8 cellular contexts compared by ENCODE assay signal in the genomic region with DNA sequence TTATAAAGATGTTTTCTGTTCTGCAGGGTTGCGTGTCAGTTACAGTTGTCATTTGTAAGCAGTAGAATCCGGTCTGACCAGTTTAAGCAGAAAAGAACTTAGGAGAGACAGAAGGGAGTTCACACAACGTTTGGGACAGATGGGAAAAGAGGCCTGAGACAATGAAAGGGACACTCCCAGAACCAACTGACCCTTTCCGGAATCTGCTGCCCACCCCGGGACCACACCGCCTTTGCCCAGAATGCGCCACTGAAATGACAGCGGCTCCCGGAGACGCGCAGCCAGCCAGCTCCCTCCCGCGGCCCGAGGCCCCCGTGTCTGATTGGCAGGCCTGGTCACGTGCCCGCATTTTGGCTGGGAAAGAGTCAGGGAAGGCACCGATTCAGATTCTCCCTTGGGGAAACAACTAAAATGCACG.
DNase-seq lines count a peak whose midpoint lies in the region; ATAC-seq and TF ChIP-seq lines count a peak whose summit lies in the region.

No MANE protein-coding gene starts in this region.

- peaks cover 7% of the 10 kb centered on the region for H3K9me3 ChIP-seq in OCI-LY3 (ENCODE audit: insufficient read depth, low read length)
- H3K9me3 ChIP-seq in fibroblast of lung (ENCODE audit: control insufficient read depth, insufficient read depth, low read depth, low read length), result no peaks in the 10 kb centered on the region
- no peaks in the 10 kb centered on the region for H3K9me3 ChIP-seq in naive thymus-derived CD4-positive, alpha-beta T cell (ENCODE audit: control insufficient read depth in 2 of 3, low read length in 3 of 3)

- DNase-seq in GM06990 (ENCODE audit: extremely low read depth, insufficient read length) (peak; percentile 68), fibroblast of lung (ENCODE audit: low read depth in 2 of 2) (peak; percentile 22 to 36)
- DNase-seq in activated T-helper 1 cell treated with anti-CD3 and anti-CD28 coated beads, Interleukin-12 subunit alpha, Interleukin-12 subunit beta, Interleukin-2, Interleukin-4 antibody, amounts not matched to agents 30 ng/mL and 10 ng/mL and 1 ng/mL, durations not matched to agents 14 hours and 24 hours and 36 hours (ENCODE audit: low spot score), result peak; percentile 38
- DNase-seq in naive thymus-derived CD4-positive, alpha-beta T cell, result peak; percentile 19 to 68 (median 42)

- CTCF ChIA-PET in naive thymus-derived CD4-positive, alpha-beta T cell (lab: Charles Lee), result interaction anchor here (0.7 kb wide), 1 partner anchor 57 kb away, joined by 3 read pairs; no protein-coding TSS in a partner anchor

- H3K36me3 Mint-ChIP-seq in activated T-helper 1 cell treated with anti-CD3 and anti-CD28 coated beads, Interleukin-12 subunit alpha, Interleukin-12 subunit beta, Interleukin-2, Interleukin-4 antibody, amounts not matched to agents 30 ng/mL and 10 ng/mL and 1 ng/mL, durations not matched to agents 14 hours and 24 hours and 36 hours (ENCODE audit: low read depth), result no peaks in the 10 kb centered on the region
- peaks cover 3 to 4% (median 4%) of the 10 kb centered on the region in 5 donors for H3K36me3 Mint-ChIP-seq in naive thymus-derived CD4-positive, alpha-beta T cell
- H3K36me3 Mint-ChIP-seq in stimulated activated memory B cell treated with anti-CD40 and anti-IgM and Interleukin-4, amounts not matched to agents 10 μg/mL and 1 μg/mL and 100 μg/mL, for 72 hours, result peaks cover 3% of the 10 kb centered on the region

- H3K36me3 ChIP-seq in GM06990 (ENCODE audit: control insufficient read depth, insufficient read depth, low read length), result no peaks in the 10 kb centered on the region
- H3K36me3 ChIP-seq in OCI-LY3 (replicated peaks; ENCODE audit: low read depth, low read length), result peaks cover 4% of the 10 kb centered on the region
- H3K36me3 ChIP-seq in fibroblast of lung (ENCODE audit: control insufficient read depth, insufficient read depth, low read length), result no peaks in the 10 kb centered on the region
- no peaks in the 10 kb centered on the region for H3K36me3 ChIP-seq in naive thymus-derived CD4-positive, alpha-beta T cell (ENCODE audit: control insufficient read depth in 2 of 3, insufficient read depth in 3 of 3, low read length in 3 of 3)

- H3K27me3 Mint-ChIP-seq in activated T-helper 1 cell treated with anti-CD3 and anti-CD28 coated beads, Interleukin-12 subunit alpha, Interleukin-12 subunit beta, Interleukin-2, Interleukin-4 antibody, amounts not matched to agents 30 ng/mL and 10 ng/mL and 1 ng/mL, durations not matched to agents 14 hours and 24 hours and 36 hours (ENCODE audit: insufficient read depth), result peaks cover 24% of the 10 kb centered on the region
- peaks cover 0 to 23% (median 10%) of the 10 kb centered on the region in 5 donors for H3K27me3 Mint-ChIP-seq in naive thymus-derived CD4-positive, alpha-beta T cell
- peaks cover 8% of the 10 kb centered on the region for H3K27me3 Mint-ChIP-seq in stimulated activated memory B cell treated with anti-CD40 and anti-IgM and Interleukin-4, amounts not matched to agents 10 μg/mL and 1 μg/mL and 100 μg/mL, for 72 hours

- H3K4me2 ChIP-seq in OCI-LY3 (ENCODE audit: low read length) (peak overlapping the region; percentile 41), fibroblast of lung (ENCODE audit: extremely low read depth, insufficient read depth, low read length) (peak overlapping the region; percentile 49)

- H4K20me1 ChIP-seq in OCI-LY3 (ENCODE audit: insufficient read depth, low read length), result no peaks in the 10 kb centered on the region
- H4K20me1 ChIP-seq in fibroblast of lung (ENCODE audit: control insufficient read depth, extremely low read depth, insufficient read depth, low read length), result no peaks in the 10 kb centered on the region

- H3K4me3 Mint-ChIP-seq in activated T-helper 1 cell treated with anti-CD3 and anti-CD28 coated beads, Interleukin-12 subunit alpha, Interleukin-12 subunit beta, Interleukin-2, Interleukin-4 antibody, amounts not matched to agents 30 ng/mL and 10 ng/mL and 1 ng/mL, durations not matched to agents 14 hours and 24 hours and 36 hours, result peak overlapping the region; percentile 66
- H3K4me3 Mint-ChIP-seq in naive thymus-derived CD4-positive, alpha-beta T cell, result peak overlapping the region; percentile 70 to 95 (median 86)
- peak overlapping the region; percentile 75 for H3K4me3 Mint-ChIP-seq in stimulated activated memory B cell treated with anti-CD40 and anti-IgM and Interleukin-4, amounts not matched to agents 10 μg/mL and 1 μg/mL and 100 μg/mL, for 72 hours

- H3K4me1 Mint-ChIP-seq in activated T-helper 1 cell treated with anti-CD3 and anti-CD28 coated beads, Interleukin-12 subunit alpha, Interleukin-12 subunit beta, Interleukin-2, Interleukin-4 antibody, amounts not matched to agents 30 ng/mL and 10 ng/mL and 1 ng/mL, durations not matched to agents 14 hours and 24 hours and 36 hours (ENCODE audit: low read depth), result peaks cover 18% of the 10 kb centered on the region
- peaks cover 0 to 13% (median 12%) of the 10 kb centered on the region in 7 donors for H3K4me1 Mint-ChIP-seq in naive thymus-derived CD4-positive, alpha-beta T cell
- peaks cover 27% of the 10 kb centered on the region for H3K4me1 Mint-ChIP-seq in stimulated activated memory B cell treated with anti-CD40 and anti-IgM and Interleukin-4, amounts not matched to agents 10 μg/mL and 1 μg/mL and 100 μg/mL, for 72 hours

- H3K4me1 ChIP-seq in OCI-LY3 (ENCODE audit: low read length) (peaks cover 42% of the 10 kb centered on the region), fibroblast of lung (ENCODE audit: control insufficient read depth, extremely low read depth, insufficient read depth, low read length) (no peaks in the 10 kb centered on the region)
- no peaks in the 10 kb centered on the region for H3K4me1 ChIP-seq in naive thymus-derived CD4-positive, alpha-beta T cell (ENCODE audit: control insufficient read depth in 2 of 2, insufficient read depth in 2 of 2, low read length in 2 of 2)

- H3K9ac ChIP-seq in OCI-LY3 (ENCODE audit: low read length), result no peak overlapping the region
- peak overlapping the region; percentile 40 for H3K9ac ChIP-seq in fibroblast of lung (ENCODE audit: insufficient read depth, low read length)

- POLR2A ChIA-PET in naive thymus-derived CD4-positive, alpha-beta T cell (lab: Charles Lee), result no interaction called here

- H3K27me3 ChIP-seq in GM06990 (replicated peaks; ENCODE audit: control insufficient read depth, insufficient read depth, low read length) (no peaks in the 10 kb centered on the region), OCI-LY3 (ENCODE audit: low read depth, low read length) (peaks cover 13% of the 10 kb centered on the region; the same call in 1 of the 2 replicates), fibroblast of lung (ENCODE audit: control insufficient read depth, insufficient read depth, low read length) (no peaks in the 10 kb centered on the region)
- H3K27me3 ChIP-seq in naive thymus-derived CD4-positive, alpha-beta T cell (ENCODE audit: control insufficient read depth in 2 of 2, insufficient read depth in 2 of 2, low read length in 2 of 2), result no peaks in the 10 kb centered on the region

- no peaks in the 10 kb centered on the region for H3K79me2 ChIP-seq in OCI-LY3 (ENCODE audit: low read length)
- no peaks in the 10 kb centered on the region for H3K79me2 ChIP-seq in fibroblast of lung (ENCODE audit: control insufficient read depth, insufficient read depth, low read length)

- H3K9me3 Mint-ChIP-seq in activated T-helper 1 cell treated with anti-CD3 and anti-CD28 coated beads, Interleukin-12 subunit alpha, Interleukin-12 subunit beta, Interleukin-2, Interleukin-4 antibody, amounts not matched to agents 30 ng/mL and 10 ng/mL and 1 ng/mL, durations not matched to agents 14 hours and 24 hours and 36 hours, result peaks cover 4% of the 10 kb centered on the region
- H3K9me3 Mint-ChIP-seq in naive thymus-derived CD4-positive, alpha-beta T cell, result peaks cover 0 to 6% (median 4%) of the 10 kb centered on the region in 11 donors
- H3K9me3 Mint-ChIP-seq in stimulated activated memory B cell treated with anti-CD40 and anti-IgM and Interleukin-4, amounts not matched to agents 10 μg/mL and 1 μg/mL and 100 μg/mL, for 72 hours, result peaks cover 5% of the 10 kb centered on the region

- intact Hi-C loops in activated T-helper 1 cell treated with anti-CD3 and anti-CD28 coated beads, Interleukin-12 subunit alpha, Interleukin-12 subunit beta, Interleukin-2, Interleukin-4 antibody, amounts not matched to agents 30 ng/mL and 10 ng/mL and 1 ng/mL, durations not matched to agents 14 hours and 24 hours and 36 hours (cut with micrococcal nuclease), result loop anchor here (2.0 kb wide), 2 partner anchors 32 to 34 kb away; no protein-coding TSS in a partner anchor
- intact Hi-C loops in naive thymus-derived CD4-positive, alpha-beta T cell (cut with micrococcal nuclease), result loop anchor here (1.0 to 10.0 kb wide), 7 partner anchors 23 to 360 kb away; a partner anchor contains a TSS

- H2AFZ ChIP-seq in OCI-LY3 (ENCODE audit: low read depth, low read length) (no peak overlapping the region; the same call in 1 of the 2 replicates), fibroblast of lung (ENCODE audit: low read length) (peak overlapping the region; percentile 90)

- H3K4me3 ChIP-seq in GM06990 (replicated peaks; ENCODE audit: low read depth, low read length), result peak overlapping the region; percentile 26
- H3K4me3 ChIP-seq in OCI-LY3 (ENCODE audit: low read length), result peak overlapping the region; percentile 57
- peak overlapping the region; percentile 30 to 73 (median 50) for H3K4me3 ChIP-seq in fibroblast of lung (replicated peaks in 1 of 4; ENCODE audit: control extremely low read depth in 1 of 4, insufficient read depth in 1 of 4, low read depth in 3 of 4, low read length in 4 of 4)
- peak overlapping the region; percentile 66 for H3K4me3 ChIP-seq in naive thymus-derived CD4-positive, alpha-beta T cell (ENCODE audit: low read length)

- TF ChIP-seq CTCF in GM06990 (IDR thresholded peaks at IDR 0.05; ENCODE audit: insufficient read depth, low read length, poor library complexity, severe bottlenecking) (no peak), OCI-LY3 (IDR thresholded peaks at IDR 0.05; ENCODE audit: low read depth, low read length) (no peak), fibroblast of lung (conservative IDR thresholded peaks at IDR 0.05 in 1 of 2, IDR thresholded peaks at IDR 0.05 in 1 of 2; ENCODE audit: low read depth in 1 of 2, low read length in 2 of 2) (peak in 1 of 2 donors; percentile 2)

- H3K27ac ChIP-seq in OCI-LY3 (ENCODE audit: low read length) (no peak overlapping the region), fibroblast of lung (ENCODE audit: insufficient read depth, low read length) (no peak overlapping the region)
- H3K27ac ChIP-seq in naive thymus-derived CD4-positive, alpha-beta T cell (ENCODE audit: low read depth, low read length), result no peak overlapping the region

- peak; percentile 36 for ATAC-seq in HG03175 (IDR thresholded peaks at IDR 0.05; ENCODE audit: unreplicated experiment)
- peak; percentile 80 for ATAC-seq in naive thymus-derived CD4-positive, alpha-beta T cell
- ATAC-seq in stimulated activated memory B cell treated with anti-CD40 and anti-IgM and Interleukin-4, amounts not matched to agents 10 μg/mL and 1 μg/mL and 100 μg/mL, for 72 hours, result peak; percentile 59
- ATAC-seq in HG03457 (IDR thresholded peaks at IDR 0.05; ENCODE audit: unreplicated experiment), result no peak

- no peak overlapping the region for H3K27ac Mint-ChIP-seq in activated T-helper 1 cell treated with anti-CD3 and anti-CD28 coated beads, Interleukin-12 subunit alpha, Interleukin-12 subunit beta, Interleukin-2, Interleukin-4 antibody, amounts not matched to agents 30 ng/mL and 10 ng/mL and 1 ng/mL, durations not matched to agents 14 hours and 24 hours and 36 hours
- H3K27ac Mint-ChIP-seq in naive thymus-derived CD4-positive, alpha-beta T cell, result peak overlapping the region in 8 of 9 donors; percentile 0 to 85 (median 65)
- peak overlapping the region; percentile 67 for H3K27ac Mint-ChIP-seq in stimulated activated memory B cell treated with anti-CD40 and anti-IgM and Interleukin-4, amounts not matched to agents 10 μg/mL and 1 μg/mL and 100 μg/mL, for 72 hours
